Comparison of ENCODE assay signal across 8 cellular contexts in genomic region chr19:11377237-11377636, GRCh38. TPM values are rescaled to one million over a fixed set of nuclear protein-coding genes. Genes with fewer than 3 reads are reported as not detected.
DNase-seq lines count a peak whose midpoint lies in the region; ATAC-seq and TF ChIP-seq lines count a peak whose summit lies in the region.

No MANE protein-coding gene starts in this region.

- CTCF ChIA-PET in WTC11 (lab: Charles Lee) = interaction anchor here (0.9 to 4.6 kb wide), 6 partner anchors 31 to 105 kb away, joined by 3 to 59 read pairs (median 4); partner anchors contain the start of genes CCDC159, ELAVL3, PRKCSH and TMEM205

- TF ChIP-seq EP300 in gastroesophageal sphincter (IDR thresholded peaks at IDR 0.05) = no peak

- intact Hi-C loops in upper lobe of right lung (cut with DNase I) (no loop called here), right cardiac atrium (cut with DNase I) (no loop called here)

- H3K36me3 ChIP-seq in gastroesophageal sphincter = peaks cover 0 to 10% of the 10 kb centered on the region in 2 donors
- no peaks in the 10 kb centered on the region for H3K36me3 ChIP-seq in upper lobe of right lung

- TF ChIP-seq CTCF in AG09309 (IDR thresholded peaks at IDR 0.05; ENCODE audit: control insufficient read depth, insufficient read depth, low read depth, low read length, missing control alignments) (no peak), HFF-Myc (IDR thresholded peaks at IDR 0.05; ENCODE audit: low read depth, low read length, missing control alignments) (no peak), WTC11 (IDR thresholded peaks at IDR 0.05) (no peak), gastroesophageal sphincter (IDR thresholded peaks at IDR 0.05) (no peak), upper lobe of right lung (IDR thresholded peaks at IDR 0.05) (no peak)

- H3K4me3 ChIP-seq in AG09309 (ENCODE audit: control insufficient read depth, low read depth, low read length) (no peak overlapping the region), HFF-Myc (replicated peaks; ENCODE audit: low read depth, low read length) (no peak overlapping the region), gastroesophageal sphincter (no peak overlapping the region), upper lobe of right lung (no peak overlapping the region), right cardiac atrium (ENCODE audit: low read length) (no peak overlapping the region)

- H3K9me3 Mint-ChIP-seq in WTC11 = peaks cover 3% of the 10 kb centered on the region; the same call in 1 of the 2 replicates

- H3K36me3 Mint-ChIP-seq in WTC11 = peaks cover 10% of the 10 kb centered on the region

- POLR2A ChIA-PET in WTC11 (lab: Charles Lee) = interaction anchor here (0.5 kb wide), 1 partner anchor 19 kb away, joined by 4 read pairs; no protein-coding TSS in a partner anchor

- H3K9me3 ChIP-seq in gastroesophageal sphincter = no peaks in the 10 kb centered on the region
- H3K9me3 ChIP-seq in upper lobe of right lung = no peaks in the 10 kb centered on the region
- no peaks in the 10 kb centered on the region for H3K9me3 ChIP-seq in right cardiac atrium (ENCODE audit: control insufficient read depth, low read length)

- H3K27me3 Mint-ChIP-seq in WTC11 (ENCODE audit: low read depth) = peaks cover 3% of the 10 kb centered on the region; the same call in 1 of the 2 replicates

- H3K4me1 Mint-ChIP-seq in WTC11 = peaks cover 32% of the 10 kb centered on the region

- H3K4me3 Mint-ChIP-seq in WTC11 = no peak overlapping the region

- H3K27me3 ChIP-seq in gastroesophageal sphincter (peaks cover 9% of the 10 kb centered on the region), upper lobe of right lung (no peaks in the 10 kb centered on the region), right cardiac atrium (ENCODE audit: control insufficient read depth, insufficient read depth) (no peaks in the 10 kb centered on the region)

- peak overlapping the region; percentile 95 for H3K27ac Mint-ChIP-seq in WTC11

- no peak for ATAC-seq in WTC11
- no peak for ATAC-seq in gastroesophageal sphincter
- ATAC-seq in upper lobe of right lung = no peak
- no peak for ATAC-seq in HG02885 (IDR thresholded peaks at IDR 0.05; ENCODE audit: poor library complexity, unreplicated experiment)
- ATAC-seq in right cardiac atrium = no peak

- DNase-seq in AG09309 (ENCODE audit: low read depth) (peak; percentile 73), HFF-Myc (ENCODE audit: extremely low read depth, low read depth) (peak; percentile 68), WTC11 (ENCODE audit: low spot score) (no peak), upper lobe of right lung (no peak), NCI-H1417 treated with DMSO at 0.1 percent for 48 hours (lab: John Stamatoyannopoulos, UW) (no peak), right cardiac atrium (no peak)

- no peak for TF ChIP-seq POLR2A in gastroesophageal sphincter (IDR thresholded peaks at IDR 0.05)

- H3K27ac ChIP-seq in gastroesophageal sphincter (peak overlapping the region in 3 of 4 donors; percentile 51 to 70 (median 51)), upper lobe of right lung (peak overlapping the region; percentile 6), right cardiac atrium (ENCODE audit: low read length) (no peak overlapping the region)

- H3K4me1 ChIP-seq in gastroesophageal sphincter (peaks cover 0 to 81% (median 33%) of the 10 kb centered on the region in 3 donors), upper lobe of right lung (peaks cover 45% of the 10 kb centered on the region), right cardiac atrium (ENCODE audit: control insufficient read depth, insufficient read depth, low read length) (peaks cover 15% of the 10 kb centered on the region)

TF ChIP-seq in WTC11, 78 proteins besides CTCF, POLR2A, EP300 and RAD21:
- peak; percentile 88 for TF ChIP-seq USF2 (CRISPR knock-in tag; IDR thresholded peaks at IDR 0.05)
- no peak for TF ChIP-seq SMAD4 (CRISPR knock-in tag; IDR thresholded peaks at IDR 0.05)
- peak; percentile 81 for TF ChIP-seq USF1 (CRISPR knock-in tag; IDR thresholded peaks at IDR 0.05)
TF ChIP-seq in WTC11: peak in this region for 2.

RNA-seq across cellular contexts. Expression of gene SWSAP1, which starts 2.8 kb away (rescaled TPM):
- total RNA-seq in WTC11 (2021) (2.4 to 3.9 TPM (median 3.0 TPM) in 3 replicates), gastroesophageal sphincter (1 to 10 TPM in 2 of 4 donors, under 1 TPM in 2; 0.62 to 2.6 (median 1.0) TPM), upper lobe of right lung (3.2 TPM), right cardiac atrium (1 to 10 TPM; 1.0 to 1.9 (median 1.3) TPM)
- polyA plus RNA-seq in right cardiac atrium = 1.9 TPM

RNA-seq across cellular contexts. Expression of gene EPOR, which starts 6.9 kb away (rescaled TPM):
- total RNA-seq in WTC11 (2021) (16.8 to 20.9 TPM (median 20.4 TPM) in 3 replicates), gastroesophageal sphincter (1 to 10 TPM in 3 of 4 donors, under 1 TPM in 1; 0.62 to 5.1 (median 2.7) TPM), upper lobe of right lung (20.4 TPM), right cardiac atrium (10 to 100 TPM in 3 of 4 donors, 1 to 10 TPM in 1; 8.5 to 12.6 (median 11.5) TPM)
- polyA plus RNA-seq in right cardiac atrium = 10.3 TPM

RNA-seq across cellular contexts. Expression of gene PLPPR2, which starts 22.0 kb away (rescaled TPM):
- 7.5 to 9.6 TPM (median 8.4 TPM) in 3 replicates for total RNA-seq in WTC11 (2021)
- 10 to 100 TPM; 20.5 to 57.7 (median 44.9) TPM for total RNA-seq in gastroesophageal sphincter
- total RNA-seq in upper lobe of right lung = 26.5 TPM
- 10 to 100 TPM; 23.2 to 32.1 (median 26.3) TPM for total RNA-seq in right cardiac atrium
- 19.7 TPM for polyA plus RNA-seq in right cardiac atrium

RNA-seq across cellular contexts. Expression of gene CCDC159, which starts 30.9 kb away (rescaled TPM):
- total RNA-seq in WTC11 (2021) (5.5 to 8.5 TPM (median 6.8 TPM) in 3 replicates), gastroesophageal sphincter (10 to 100 TPM in 3 of 4 donors, 1 to 10 TPM in 1; 6.6 to 30.0 (median 19.0) TPM), upper lobe of right lung (39.4 TPM), right cardiac atrium (10 to 100 TPM; 16.7 to 26.5 (median 24.9) TPM)
- 34.2 TPM for polyA plus RNA-seq in right cardiac atrium

RNA-seq across cellular contexts. Expression of gene TMEM205, which starts 31.2 kb away (rescaled TPM):
- total RNA-seq in WTC11 (2021) = 69.9 to 78.3 TPM (median 76.0 TPM) in 3 replicates
- 100 to 1,000 TPM; 165 to 262 (median 210) TPM for total RNA-seq in gastroesophageal sphincter
- total RNA-seq in upper lobe of right lung = 74.6 TPM
- total RNA-seq in right cardiac atrium = 100 to 1,000 TPM in 2 of 4 donors, 10 to 100 TPM in 2; 92.9 to 105 (median 98.1) TPM
- polyA plus RNA-seq in right cardiac atrium = 149 TPM

Comparison
In these comparisons a context has a peak if more than half of its experiments do, and no peak if none do; other contexts are left out.
1. DNase-seq: peak in AG09309 (single experiment) and HFF-Myc (single experiment); none in WTC11 (single experiment), upper lobe of right lung (single experiment), NCI-H1417 treated with DMSO at 0.1 percent for 48 hours (single experiment) and right cardiac atrium (0 of 3).